Comparison of ENCODE assay signal across 1 cellular context in genomic region chr22:20472629-20473442, GRCh38.
TF ChIP-seq lines count a peak whose summit lies in the region.

No MANE protein-coding gene starts in this region.

TF ChIP-seq in K562, 482 proteins besides CTCF, POLR2A, EP300 and RAD21 (continued from another document):
- TF ChIP-seq ZNF175 (CRISPR knock-in tag; IDR thresholded peaks at IDR 0.05; ENCODE audit: low read depth) (no peak), DEAF1 (CRISPR knock-in tag; IDR thresholded peaks at IDR 0.05) (no peak), RUNX1 (IDR thresholded peaks at IDR 0.05; ENCODE audit: low read depth) (peak; percentile 50; the same call in 1 of the 2 replicates), UBTF (IDR thresholded peaks at IDR 0.05; ENCODE audit: borderline replicate concordance in 1 of 2, low read depth in 2 of 2, low read length in 2 of 2) (0 out of 4 replicates have a peak, but pooled peaks of 1 of the 2 experiments have one; percentile 29), RERE (CRISPR knock-in tag; IDR thresholded peaks at IDR 0.05; ENCODE audit: borderline replicate concordance) (no peak), CSDE1 (IDR thresholded peaks at IDR 0.05) (no peak), PHF21A (IDR thresholded peaks at IDR 0.05; ENCODE audit: borderline replicate concordance, low read depth) (peak; percentile 96), BCL6 (CRISPR knock-in tag; IDR thresholded peaks at IDR 0.05) (no peak), ZNF655 (CRISPR knock-in tag; IDR thresholded peaks at IDR 0.05) (no peak), POU5F1 (IDR thresholded peaks at IDR 0.05; ENCODE audit: borderline replicate concordance, low read depth, low read length, partially characterized antibody) (no peak), USF1 (CRISPR knock-in tag; IDR thresholded peaks at IDR 0.05) (peak; percentile 32; the same call in 1 of the 2 replicates), HDAC8 (tag; IDR thresholded peaks at IDR 0.05) (no peak), ZNF445 (CRISPR knock-in tag; IDR thresholded peaks at IDR 0.05; ENCODE audit: low read depth) (no peak), ZC3H8 (IDR thresholded peaks at IDR 0.05) (no peak), POLR2AphosphoS5 (IDR thresholded peaks at IDR 0.05; ENCODE audit: control insufficient read depth, insufficient read depth, low read depth, low read length) (no peak), ZNF766 (CRISPR knock-in tag; conservative IDR thresholded peaks at IDR 0.05) (no peak), MLX (CRISPR knock-in tag; conservative IDR thresholded peaks at IDR 0.05) (0 out of 4 replicates have a peak, but pooled peaks of 1 of the 2 experiments have one; percentile 5), CTBP1 (IDR thresholded peaks at IDR 0.05; ENCODE audit: borderline replicate concordance) (peak; percentile 52; the same call in 1 of the 2 replicates), CBX3 (IDR thresholded peaks at IDR 0.05; ENCODE audit: borderline replicate concordance in 1 of 2, low read length in 2 of 2) (no peak), PRDM10 (IDR thresholded peaks at IDR 0.05; ENCODE audit: partially characterized antibody) (peak; percentile 70), NCOA4 (IDR thresholded peaks at IDR 0.05; ENCODE audit: partially characterized antibody) (no peak), TSC22D4 (tag; IDR thresholded peaks at IDR 0.05) (no peak), SRSF7 (optimal IDR thresholded peaks at IDR 0.05; ENCODE audit: low read depth, low read length) (no peak), RFX5 (IDR thresholded peaks at IDR 0.05; ENCODE audit: low read depth, low read length) (no peak), ZNF584 (CRISPR knock-in tag; IDR thresholded peaks at IDR 0.05; ENCODE audit: low read depth) (0 out of 2 replicates have a peak, but pooled peaks have one; percentile 30), E2F1 (CRISPR knock-in tag; IDR thresholded peaks at IDR 0.05) (0 out of 2 replicates have a peak, but pooled peaks have one; percentile 26), HMGXB4 (CRISPR knock-in tag; IDR thresholded peaks at IDR 0.05) (peak; percentile 50; the same call in 1 of the 2 replicates), HDAC1 (IDR thresholded peaks at IDR 0.05) (peak in 1 of 2 experiments; percentile 74; a peak in 2 of 4 replicates), NR2F6 (CRISPR knock-in tag; IDR thresholded peaks at IDR 0.05) (0 out of 2 replicates have a peak, but pooled peaks have one; percentile 24), THRB (CRISPR knock-in tag; conservative IDR thresholded peaks at IDR 0.05) (peak; percentile 70; the same call in 1 of the 2 replicates), ETS1 (conservative IDR thresholded peaks at IDR 0.05; ENCODE audit: control insufficient read depth, low read depth, low read length) (no peak), CBFA2T2 (conservative IDR thresholded peaks at IDR 0.05) (0 out of 2 replicates have a peak, but pooled peaks have one; percentile 20), COPS2 (conservative IDR thresholded peaks at IDR 0.05) (no peak), ESRRB (CRISPR knock-in tag; IDR thresholded peaks at IDR 0.05; ENCODE audit: borderline replicate concordance) (no peak)
